10 cellular contexts compared by ENCODE assay signal in the genomic region with DNA sequence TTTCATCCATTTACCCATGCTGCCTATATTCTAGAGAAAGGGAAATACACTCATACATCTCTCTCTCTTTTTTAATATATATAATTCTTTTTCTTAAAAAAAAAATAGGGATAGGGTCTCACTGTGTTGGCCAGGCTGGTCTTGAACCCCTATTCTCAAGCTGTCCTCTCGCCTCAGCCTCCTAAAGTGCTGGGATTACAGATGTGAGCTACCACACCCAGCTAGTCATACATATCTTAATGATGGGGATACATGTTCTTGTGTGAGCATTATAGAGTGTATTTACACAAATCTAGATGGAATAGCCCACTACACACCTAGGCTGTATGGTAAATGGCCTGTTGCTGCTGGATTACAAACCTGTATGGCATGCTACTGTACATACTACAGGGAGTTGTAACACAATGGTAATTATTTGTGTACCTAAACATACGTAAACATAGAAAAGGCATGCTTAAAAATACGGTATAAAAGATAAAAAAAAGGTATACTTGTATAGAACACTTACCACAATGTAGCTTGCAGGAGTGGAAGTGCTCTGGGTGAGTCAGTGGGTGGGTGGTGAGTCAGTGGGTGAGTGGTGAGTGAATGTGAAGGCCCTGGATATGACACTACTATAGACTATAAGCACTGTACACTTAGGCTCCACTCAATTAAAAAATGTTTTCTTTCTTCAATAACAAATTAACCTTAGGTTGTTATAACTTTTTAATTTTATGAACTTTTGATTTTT.
A peak's percentile ranks its signal among the peaks of the same experiment; 100 is the strongest.
DNase-seq lines count a peak whose midpoint lies in the region; ATAC-seq, FAIRE-seq and TF ChIP-seq lines count a peak whose summit lies in the region.
"Had no signal": no experiment of that assay in that cellular context is flagged by ENCODE, and none has a peak within 500 bp of the region (broad histone marks: within the 10 kb centered on the region; RNA-seq: fewer than 3 reads in every experiment).

No MANE protein-coding gene starts in this region.

- ATAC-seq in A549, result peak; percentile 59 to 66; a peak in 4 of 6 replicates
- peak; percentile 91 to 97 for ATAC-seq in natural killer cell treated with Interleukin-12 subunit alpha and Interleukin-12 subunit beta and Interleukin-15 and Interleukin-18, amount 100 ng/mL, for 72 hours
- no peak for ATAC-seq in GM21423 (IDR thresholded peaks at IDR 0.05; ENCODE audit: unreplicated experiment)
- no peak for ATAC-seq in HG03521 (IDR thresholded peaks at IDR 0.05; ENCODE audit: unreplicated experiment)

- H3K4me3 ChIP-seq in A549, result no peak overlapping the region

- no peaks in the 10 kb centered on the region for H3K4me1 ChIP-seq in A549

- H3K9me3 ChIP-seq in A549, result no peaks in the 10 kb centered on the region

- no peaks in the 10 kb centered on the region for H3K36me3 Mint-ChIP-seq in activated naive CD4-positive, alpha-beta T cell treated with anti-CD3 and anti-CD28 coated beads, Interleukin-2, amount 10 ng/mL, durations not matched to agents 7 days and 5 days
- no peaks in the 10 kb centered on the region for H3K36me3 Mint-ChIP-seq in natural killer cell treated with Interleukin-12 subunit alpha and Interleukin-12 subunit beta and Interleukin-15 and Interleukin-18, amount 100 ng/mL, for 72 hours
- H3K36me3 Mint-ChIP-seq in chondrocyte (ENCODE audit: low read depth), result no peaks in the 10 kb centered on the region

- no peak overlapping the region for H3K27ac Mint-ChIP-seq in activated naive CD4-positive, alpha-beta T cell treated with anti-CD3 and anti-CD28 coated beads, Interleukin-2, amount 10 ng/mL, durations not matched to agents 7 days and 5 days
- H3K27ac Mint-ChIP-seq in natural killer cell treated with Interleukin-12 subunit alpha and Interleukin-12 subunit beta and Interleukin-15 and Interleukin-18, amount 100 ng/mL, for 72 hours, result no peak overlapping the region
- no peak overlapping the region for H3K27ac Mint-ChIP-seq in chondrocyte (ENCODE audit: unreplicated experiment)

- in situ Hi-C loops in G401 (cut with HindIII; ENCODE audit: low sequenced_read_pairs), result no loop called here

- FAIRE-seq in A549 (lab: Jason Lieb, UNC), result no peak

- no peaks in the 10 kb centered on the region for H3K9me3 Mint-ChIP-seq in activated naive CD4-positive, alpha-beta T cell treated with anti-CD3 and anti-CD28 coated beads, Interleukin-2, amount 10 ng/mL, durations not matched to agents 7 days and 5 days
- no peaks in the 10 kb centered on the region for H3K9me3 Mint-ChIP-seq in natural killer cell treated with Interleukin-12 subunit alpha and Interleukin-12 subunit beta and Interleukin-15 and Interleukin-18, amount 100 ng/mL, for 72 hours
- H3K9me3 Mint-ChIP-seq in chondrocyte (ENCODE audit: low read depth), result no peaks in the 10 kb centered on the region

- no peak for TF ChIP-seq EP300 in A549 (IDR thresholded peaks at IDR 0.05)

- TF ChIP-seq POLR2A in A549 (IDR thresholded peaks at IDR 0.05; ENCODE audit: low read length), result no peak

- H3K4me3 Mint-ChIP-seq in activated naive CD4-positive, alpha-beta T cell treated with anti-CD3 and anti-CD28 coated beads, Interleukin-2, amount 10 ng/mL, durations not matched to agents 7 days and 5 days, result no peak overlapping the region
- H3K4me3 Mint-ChIP-seq in natural killer cell treated with Interleukin-12 subunit alpha and Interleukin-12 subunit beta and Interleukin-15 and Interleukin-18, amount 100 ng/mL, for 72 hours, result no peak overlapping the region
- H3K4me3 Mint-ChIP-seq in chondrocyte (ENCODE audit: unreplicated experiment), result no peak overlapping the region

- TF ChIP-seq CTCF in A549 (IDR thresholded peaks at IDR 0.05) (no peak), chondrocyte (IDR thresholded peaks at IDR 0.05) (no peak)

- H3K27me3 Mint-ChIP-seq in activated naive CD4-positive, alpha-beta T cell treated with anti-CD3 and anti-CD28 coated beads, Interleukin-2, amount 10 ng/mL, durations not matched to agents 7 days and 5 days, result no peaks in the 10 kb centered on the region
- H3K27me3 Mint-ChIP-seq in natural killer cell treated with Interleukin-12 subunit alpha and Interleukin-12 subunit beta and Interleukin-15 and Interleukin-18, amount 100 ng/mL, for 72 hours, result no peaks in the 10 kb centered on the region
- no peaks in the 10 kb centered on the region for H3K27me3 Mint-ChIP-seq in chondrocyte (ENCODE audit: low read depth)

- no peak overlapping the region for H3K27ac ChIP-seq in A549
- H3K27ac ChIP-seq: C4-2B, parathyroid adenoma had no signal

- CTCF ChIA-PET in A549 (lab: Yijun Ruan, JAX), result interaction anchor here (1.0 kb wide), 1 partner anchor 437 kb away, joined by 3 read pairs; no protein-coding TSS in a partner anchor
- CTCF ChIA-PET in activated naive CD4-positive, alpha-beta T cell treated with anti-CD3 and anti-CD28 coated beads, Interleukin-2, amount 10 ng/mL, durations not matched to agents 7 days and 5 days (lab: Charles Lee), result interaction anchor here (0.6 kb wide), 1 partner anchor 74 kb away, joined by 3 read pairs; no protein-coding TSS in a partner anchor

- DNase-seq in A549 (ENCODE audit: low read depth in 1 of 2, low spot score in 1 of 2), result peak in 1 of 2 experiments; percentile 7
- peak; percentile 11 for DNase-seq in MV-4-11 (lab: John Stamatoyannopoulos, UW)
- peak; percentile 28 for DNase-seq in activated naive CD4-positive, alpha-beta T cell treated with anti-CD3 and anti-CD28 coated beads, Interleukin-2, amount 10 ng/mL, durations not matched to agents 7 days and 5 days
- peak; percentile 62 for DNase-seq in natural killer cell treated with Interleukin-12 subunit alpha and Interleukin-12 subunit beta and Interleukin-15 and Interleukin-18, amount 100 ng/mL, for 72 hours (ENCODE audit: low spot score)
- DNase-seq in G401 (ENCODE audit: low spot score), result no peak
- DNase-seq in chondrocyte (ENCODE audit: low spot score), result no peak

- POLR2A ChIA-PET in A549 (lab: Yijun Ruan, JAX), result no interaction called here

- H3K4me1 Mint-ChIP-seq in activated naive CD4-positive, alpha-beta T cell treated with anti-CD3 and anti-CD28 coated beads, Interleukin-2, amount 10 ng/mL, durations not matched to agents 7 days and 5 days, result peaks cover 7% of the 10 kb centered on the region
- peaks cover 20 to 28% of the 10 kb centered on the region in 2 donors for H3K4me1 Mint-ChIP-seq in natural killer cell treated with Interleukin-12 subunit alpha and Interleukin-12 subunit beta and Interleukin-15 and Interleukin-18, amount 100 ng/mL, for 72 hours (ENCODE audit: low read depth in 2 of 2)
- H3K4me1 Mint-ChIP-seq in chondrocyte (ENCODE audit: low read depth), result peaks cover 3% of the 10 kb centered on the region

- WGBS in A549 (ENCODE audit: missing lambda C conversion rate), result 72% methylated on average over 3 of the region's 3 CpGs

- no peak overlapping the region for H3K4me2 ChIP-seq in A549

- TF ChIP-seq RAD21 in A549 (conservative IDR thresholded peaks at IDR 0.05 in 1 of 2, IDR thresholded peaks at IDR 0.05 in 1 of 2), result no peak

TF ChIP-seq in A549, 52 proteins besides CTCF, POLR2A, EP300 and RAD21 (continues in another document):
- TF ChIP-seq PHF8 (IDR thresholded peaks at IDR 0.05; ENCODE audit: borderline replicate concordance, low read depth) (no peak), CBX2 (IDR thresholded peaks at IDR 0.05; ENCODE audit: borderline replicate concordance, low read depth) (no peak), HOXB5 (CRISPR knock-in tag; IDR thresholded peaks at IDR 0.05) (no peak), RFX5 (IDR thresholded peaks at IDR 0.05) (no peak), SREBF2 (IDR thresholded peaks at IDR 0.05) (no peak), CHD2 (IDR thresholded peaks at IDR 0.05; ENCODE audit: low read length, partially characterized antibody) (no peak), USF2 (IDR thresholded peaks at IDR 0.05) (no peak), KDM1A (IDR thresholded peaks at IDR 0.05; ENCODE audit: low read depth) (no peak), RARB (CRISPR knock-in tag; IDR thresholded peaks at IDR 0.05) (no peak)
- TF ChIP-seq, protein P1, sequence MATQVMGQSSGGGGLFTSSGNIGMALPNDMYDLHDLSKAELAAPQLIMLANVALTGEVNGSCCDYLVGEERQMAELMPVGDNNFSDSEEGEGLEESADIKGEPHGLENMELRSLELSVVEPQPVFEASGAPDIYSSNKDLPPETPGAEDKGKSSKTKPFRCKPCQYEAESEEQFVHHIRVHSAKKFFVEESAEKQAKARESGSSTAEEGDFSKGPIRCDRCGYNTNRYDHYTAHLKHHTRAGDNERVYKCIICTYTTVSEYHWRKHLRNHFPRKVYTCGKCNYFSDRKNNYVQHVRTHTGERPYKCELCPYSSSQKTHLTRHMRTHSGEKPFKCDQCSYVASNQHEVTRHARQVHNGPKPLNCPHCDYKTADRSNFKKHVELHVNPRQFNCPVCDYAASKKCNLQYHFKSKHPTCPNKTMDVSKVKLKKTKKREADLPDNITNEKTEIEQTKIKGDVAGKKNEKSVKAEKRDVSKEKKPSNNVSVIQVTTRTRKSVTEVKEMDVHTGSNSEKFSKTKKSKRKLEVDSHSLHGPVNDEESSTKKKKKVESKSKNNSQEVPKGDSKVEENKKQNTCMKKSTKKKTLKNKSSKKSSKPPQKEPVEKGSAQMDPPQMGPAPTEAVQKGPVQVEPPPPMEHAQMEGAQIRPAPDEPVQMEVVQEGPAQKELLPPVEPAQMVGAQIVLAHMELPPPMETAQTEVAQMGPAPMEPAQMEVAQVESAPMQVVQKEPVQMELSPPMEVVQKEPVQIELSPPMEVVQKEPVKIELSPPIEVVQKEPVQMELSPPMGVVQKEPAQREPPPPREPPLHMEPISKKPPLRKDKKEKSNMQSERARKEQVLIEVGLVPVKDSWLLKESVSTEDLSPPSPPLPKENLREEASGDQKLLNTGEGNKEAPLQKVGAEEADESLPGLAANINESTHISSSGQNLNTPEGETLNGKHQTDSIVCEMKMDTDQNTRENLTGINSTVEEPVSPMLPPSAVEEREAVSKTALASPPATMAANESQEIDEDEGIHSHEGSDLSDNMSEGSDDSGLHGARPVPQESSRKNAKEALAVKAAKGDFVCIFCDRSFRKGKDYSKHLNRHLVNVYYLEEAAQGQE (IDR thresholded peaks at IDR 0.05), result no peak

Comparison
In these comparisons a context has a peak if more than half of its experiments do, and no peak if none do; other contexts are left out.
1. ATAC-seq: peak in A549 (2 of 2) and natural killer cell treated with Interleukin-12 subunit alpha and Interleukin-12 subunit beta and Interleukin-15 and Interleukin-18, amount 100 ng/mL, for 72 hours (2 of 2); none in GM21423 (single experiment) and HG03521 (single experiment).
2. DNase-seq: peak in MV-4-11 (single experiment), activated naive CD4-positive, alpha-beta T cell treated with anti-CD3 and anti-CD28 coated beads, Interleukin-2, amount 10 ng/mL, durations not matched to agents 7 days and 5 days (single experiment) and natural killer cell treated with Interleukin-12 subunit alpha and Interleukin-12 subunit beta and Interleukin-15 and Interleukin-18, amount 100 ng/mL, for 72 hours (single experiment); none in G401 (single experiment) and chondrocyte (single experiment).